ENCODE assay signal across 35 cellular contexts in genomic region chr4:38994135-38994534, GRCh38. TPM values are rescaled to one million over a fixed set of nuclear protein-coding genes. Genes with fewer than 3 reads are reported as not detected.
"Had no signal": no experiment of that assay in that cellular context is flagged by ENCODE, and none has a peak within 500 bp of the region (broad histone marks: within the 10 kb centered on the region; RNA-seq: fewer than 3 reads in every experiment).

No MANE protein-coding gene starts in this region.

- FAIRE-seq: astrocyte, TTC549 had no signal

- H3K36me3 Mint-ChIP-seq: WTC11 had no signal

- H3K27me3 Mint-ChIP-seq: activated CD4-positive, alpha-beta memory T cell treated with anti-CD3 and anti-CD28 coated beads, Interleukin-2, amount 10 ng/mL, durations not matched to agents 7 days and 5 days; activated CD4-positive, alpha-beta T cell treated with anti-CD3 and anti-CD28 coated beads for 36 hours; activated CD4-positive, alpha-beta T cell treated with anti-CD3 and anti-CD28 coated beads, Interleukin-2, amount 10 ng/mL, durations not matched to agents 7 days and 5 days; activated CD8-positive, alpha-beta memory T cell treated with anti-CD3 and anti-CD28 coated beads, Interleukin-2, amount 10 ng/mL, durations not matched to agents 7 days and 5 days; activated naive CD8-positive, alpha-beta T cell treated with anti-CD3 and anti-CD28 coated beads for 36 hours; activated T-cell treated with anti-CD3 and anti-CD28 coated beads, Interleukin-2, amount 50 U/mL, for 24 hours had no signal

- H3K27ac ChIP-seq: adrenal gland, body of pancreas, brain microvascular endothelial cell, breast epithelium, WERI-Rb-1 had no signal

- DNase-seq: activated CD4-positive, alpha-beta memory T cell treated with anti-CD3 and anti-CD28 coated beads, Interleukin-2, amount 10 ng/mL, durations not matched to agents 7 days and 5 days; activated CD4-positive, alpha-beta T cell treated with anti-CD3 and anti-CD28 coated beads for 1 hour; activated CD4-positive, alpha-beta T cell treated with anti-CD3 and anti-CD28 coated beads for 36 hours; activated CD4-positive, alpha-beta T cell treated with anti-CD3 and anti-CD28 coated beads for 48 hours; activated CD4-positive, alpha-beta T cell treated with anti-CD3 and anti-CD28 coated beads, Interleukin-2, amount 10 ng/mL, durations not matched to agents 7 days and 5 days; activated CD4-positive, alpha-beta T cell treated with anti-CD3 and anti-CD28 coated beads, Interleukin-2, amount 50 U/mL, for 48 hours; activated CD4-positive, CD25-positive, alpha-beta regulatory T cell; activated CD8-positive, alpha-beta memory T cell treated with anti-CD3 and anti-CD28 coated beads for 24 hours; activated CD8-positive, alpha-beta memory T cell treated with anti-CD3 and anti-CD28 coated beads, Interleukin-2, amount 10 ng/mL, durations not matched to agents 7 days and 5 days; activated CD8-positive, alpha-beta memory T cell treated with anti-CD3 and anti-CD28 coated beads, Interleukin-2, amount 50 U/mL, for 48 hours; activated CD8-positive, alpha-beta T cell treated with anti-CD3 and anti-CD28 coated beads, Interleukin-2, amount 10 ng/mL, durations not matched to agents 7 days and 5 days; activated effector memory CD4-positive, alpha-beta T cell treated with anti-CD3 and anti-CD28 coated beads, Interleukin-2, amount 50 U/mL, for 16 hours; activated gamma-delta T cell treated with Interleukin-2 at 50 U/mL for 16 hours; activated naive CD4-positive, alpha-beta T cell; activated naive CD4-positive, alpha-beta T cell treated with anti-CD3 and anti-CD28 coated beads for 36 hours; activated naive CD4-positive, alpha-beta T cell treated with anti-CD3 and anti-CD28 coated beads, Interleukin-2, amount 50 U/mL, for 16 hours; activated naive CD8-positive, alpha-beta T cell treated with anti-CD3 and anti-CD28 coated beads for 36 hours; activated T-cell treated with anti-CD3 and anti-CD28 coated beads, Interleukin-2, amount 50 U/mL, for 24 hours; activated T-cell treated with anti-CD3 and anti-CD28 coated beads, Interleukin-2, amount 50 U/mL, for 48 hours; adrenal gland; amniotic stem cell; aorta; body of pancreas; brain microvascular endothelial cell; central memory CD4-positive, alpha-beta T cell; T-helper 9 cell; WERI-Rb-1 had no signal

- H3K27me3 ChIP-seq: adrenal gland, body of pancreas, brain microvascular endothelial cell, breast epithelium had no signal

- H3K27ac Mint-ChIP-seq: activated CD4-positive, alpha-beta memory T cell treated with anti-CD3 and anti-CD28 coated beads, Interleukin-2, amount 10 ng/mL, durations not matched to agents 7 days and 5 days; activated CD4-positive, alpha-beta T cell treated with anti-CD3 and anti-CD28 coated beads for 36 hours; activated CD4-positive, alpha-beta T cell treated with anti-CD3 and anti-CD28 coated beads, Interleukin-2, amount 10 ng/mL, durations not matched to agents 7 days and 5 days; activated CD8-positive, alpha-beta memory T cell treated with anti-CD3 and anti-CD28 coated beads, Interleukin-2, amount 10 ng/mL, durations not matched to agents 7 days and 5 days; activated CD8-positive, alpha-beta T cell treated with anti-CD3 and anti-CD28 coated beads, Interleukin-2, amount 10 ng/mL, durations not matched to agents 7 days and 5 days; activated naive CD4-positive, alpha-beta T cell treated with anti-CD3 and anti-CD28 coated beads for 36 hours; activated naive CD4-positive, alpha-beta T cell treated with anti-CD3 and anti-CD28 coated beads, Interleukin-2, amount 50 U/mL, for 72 hours; activated naive CD8-positive, alpha-beta T cell treated with anti-CD3 and anti-CD28 coated beads for 36 hours; activated T-cell treated with anti-CD3 and anti-CD28 coated beads, Interleukin-2, amount 50 U/mL, for 24 hours; WTC11 had no signal

- H3K9me3 Mint-ChIP-seq: activated naive CD4-positive, alpha-beta T cell treated with anti-CD3 and anti-CD28 coated beads for 36 hours; activated naive CD4-positive, alpha-beta T cell treated with anti-CD3 and anti-CD28 coated beads, Interleukin-2, amount 50 U/mL, for 72 hours; activated naive CD8-positive, alpha-beta T cell treated with anti-CD3 and anti-CD28 coated beads for 36 hours; activated T-cell treated with anti-CD3 and anti-CD28 coated beads, Interleukin-2, amount 50 U/mL, for 24 hours; T-helper 2 cell treated with Interferon-gamma antibody and Interleukin-4, amounts not matched to agents 5 μg/mL and 100 μg/mL, for 36 hours had no signal

- H3K4me3 ChIP-seq: adrenal gland, body of pancreas, breast epithelium had no signal

- H3K4me1 Mint-ChIP-seq: activated CD4-positive, alpha-beta T cell treated with anti-CD3 and anti-CD28 coated beads for 36 hours; activated CD8-positive, alpha-beta memory T cell treated with anti-CD3 and anti-CD28 coated beads, Interleukin-2, amount 10 ng/mL, durations not matched to agents 7 days and 5 days; activated naive CD8-positive, alpha-beta T cell treated with anti-CD3 and anti-CD28 coated beads for 36 hours; WTC11 had no signal

- H3K4me1 ChIP-seq: adrenal gland, body of pancreas, breast epithelium had no signal

- ATAC-seq: activated CD4-positive, CD25-positive, alpha-beta regulatory T cell treated with anti-CD3 and anti-CD28 coated beads, Interleukin-2, amount 50 U/mL, for 24 hours; activated CD8-positive, alpha-beta memory T cell treated with anti-CD3 and anti-CD28 coated beads, Interleukin-2, amount 10 ng/mL, durations not matched to agents 7 days and 5 days; activated CD8-positive, alpha-beta T cell treated with anti-CD3 and anti-CD28 coated beads, Interleukin-2, amount 10 ng/mL, durations not matched to agents 7 days and 5 days; activated naive CD4-positive, alpha-beta T cell treated with anti-CD3 and anti-CD28 coated beads, Interleukin-2, amount 50 U/mL, for 72 hours; body of pancreas had no signal

- H3K4me3 Mint-ChIP-seq: activated CD4-positive, alpha-beta memory T cell treated with anti-CD3 and anti-CD28 coated beads, Interleukin-2, amount 10 ng/mL, durations not matched to agents 7 days and 5 days; activated CD4-positive, alpha-beta T cell treated with anti-CD3 and anti-CD28 coated beads for 36 hours; activated CD4-positive, alpha-beta T cell treated with anti-CD3 and anti-CD28 coated beads, Interleukin-2, amount 10 ng/mL, durations not matched to agents 7 days and 5 days; activated CD8-positive, alpha-beta memory T cell treated with anti-CD3 and anti-CD28 coated beads, Interleukin-2, amount 10 ng/mL, durations not matched to agents 7 days and 5 days; activated CD8-positive, alpha-beta T cell treated with anti-CD3 and anti-CD28 coated beads, Interleukin-2, amount 10 ng/mL, durations not matched to agents 7 days and 5 days; activated naive CD4-positive, alpha-beta T cell treated with anti-CD3 and anti-CD28 coated beads for 36 hours; activated naive CD8-positive, alpha-beta T cell treated with anti-CD3 and anti-CD28 coated beads for 36 hours; activated T-cell treated with anti-CD3 and anti-CD28 coated beads, Interleukin-2, amount 50 U/mL, for 24 hours; T-helper 2 cell treated with Interferon-gamma antibody and Interleukin-4, amounts not matched to agents 5 μg/mL and 100 μg/mL, for 36 hours; WTC11 had no signal

- H3K36me3 ChIP-seq: adrenal gland, breast epithelium, WERI-Rb-1 had no signal

- H3K9me3 ChIP-seq: adrenal gland, body of pancreas, breast epithelium had no signal

RNA-seq across cellular contexts. Expression of gene TMEM156, which starts 38.1 kb away (rescaled TPM):
- total RNA-seq: cardiac septum had no signal
